In genomic region chr1:53015508-53015860, GRCh38 we compare ENCODE assay signal across 8 cellular contexts. TPM values are rescaled to one million over a fixed set of nuclear protein-coding genes. Genes with fewer than 3 reads are reported as not detected.
DNase-seq lines count a peak whose midpoint lies in the region; ATAC-seq and TF ChIP-seq lines count a peak whose summit lies in the region.

No MANE protein-coding gene starts in this region.

- ATAC-seq in HG03135 (IDR thresholded peaks at IDR 0.05; ENCODE audit: unreplicated experiment) = no peak

- H3K4me3 ChIP-seq in testis (peak overlapping the region; percentile 50 to 66), adrenal gland (peak overlapping the region in 2 of 4 donors; percentile 38 to 68)

- no peak for TF ChIP-seq CTCF in testis (IDR thresholded peaks at IDR 0.05)
- TF ChIP-seq CTCF in adrenal gland (IDR thresholded peaks at IDR 0.05) = no peak

- peaks cover 23% of the 10 kb centered on the region for H3K4me1 Mint-ChIP-seq in activated CD4-positive, alpha-beta T cell treated with anti-CD3 and anti-CD28 coated beads, Interleukin-2, amount 10 ng/mL, durations not matched to agents 7 days and 5 days
- H3K4me1 Mint-ChIP-seq in activated naive CD8-positive, alpha-beta T cell (ENCODE audit: low read depth) = peaks cover 33% of the 10 kb centered on the region

- H3K9me3 Mint-ChIP-seq in activated CD4-positive, alpha-beta T cell treated with anti-CD3 and anti-CD28 coated beads, Interleukin-2, amount 10 ng/mL, durations not matched to agents 7 days and 5 days = peaks cover 2% of the 10 kb centered on the region
- H3K9me3 Mint-ChIP-seq in activated naive CD8-positive, alpha-beta T cell (ENCODE audit: low read depth) = no peaks in the 10 kb centered on the region

- peaks cover 22% of the 10 kb centered on the region for H3K36me3 Mint-ChIP-seq in activated CD4-positive, alpha-beta T cell treated with anti-CD3 and anti-CD28 coated beads, Interleukin-2, amount 10 ng/mL, durations not matched to agents 7 days and 5 days (ENCODE audit: low read depth)
- peaks cover 12% of the 10 kb centered on the region for H3K36me3 Mint-ChIP-seq in activated naive CD8-positive, alpha-beta T cell

- peak overlapping the region; percentile 79 for H3K4me3 Mint-ChIP-seq in activated CD4-positive, alpha-beta T cell treated with anti-CD3 and anti-CD28 coated beads, Interleukin-2, amount 10 ng/mL, durations not matched to agents 7 days and 5 days
- H3K4me3 Mint-ChIP-seq in activated naive CD8-positive, alpha-beta T cell = peak overlapping the region; percentile 96

- intact Hi-C loops in testis (cut with DNase I; ENCODE audit: low total_unique reads) (no loop called here), adrenal gland (cut with DNase I) (no loop called here)

- H3K27me3 Mint-ChIP-seq in activated CD4-positive, alpha-beta T cell treated with anti-CD3 and anti-CD28 coated beads, Interleukin-2, amount 10 ng/mL, durations not matched to agents 7 days and 5 days = no peaks in the 10 kb centered on the region
- H3K27me3 Mint-ChIP-seq in activated naive CD8-positive, alpha-beta T cell = no peaks in the 10 kb centered on the region

- H3K36me3 ChIP-seq in testis (ENCODE audit: low read depth, missing control alignments) = no peaks in the 10 kb centered on the region
- no peaks in the 10 kb centered on the region for H3K36me3 ChIP-seq in adrenal gland (replicated peaks in 1 of 2)

- peak overlapping the region; percentile 78 for H3K27ac Mint-ChIP-seq in activated CD4-positive, alpha-beta T cell treated with anti-CD3 and anti-CD28 coated beads, Interleukin-2, amount 10 ng/mL, durations not matched to agents 7 days and 5 days
- H3K27ac Mint-ChIP-seq in activated naive CD8-positive, alpha-beta T cell = no peak overlapping the region

- H3K4me1 ChIP-seq in testis = peaks cover 13% of the 10 kb centered on the region
- peaks cover 5 to 17% of the 10 kb centered on the region in 2 donors for H3K4me1 ChIP-seq in adrenal gland (replicated peaks in 1 of 2)

- TF ChIP-seq POLR2A in testis (IDR thresholded peaks at IDR 0.05) = no peak
- TF ChIP-seq POLR2A in adrenal gland (IDR thresholded peaks at IDR 0.05) = no peak

- no peaks in the 10 kb centered on the region for H3K27me3 ChIP-seq in testis
- H3K27me3 ChIP-seq in adrenal gland = no peaks in the 10 kb centered on the region

- CTCF ChIA-PET in activated CD4-positive, alpha-beta T cell treated with anti-CD3 and anti-CD28 coated beads, Interleukin-2, amount 10 ng/mL, durations not matched to agents 7 days and 5 days (lab: Charles Lee) = no interaction called here

- H3K9me3 ChIP-seq in testis (no peaks in the 10 kb centered on the region), adrenal gland (replicated peaks in 1 of 3) (no peaks in the 10 kb centered on the region)

- POLR2A ChIA-PET in activated CD4-positive, alpha-beta T cell treated with anti-CD3 and anti-CD28 coated beads, Interleukin-2, amount 10 ng/mL, durations not matched to agents 7 days and 5 days (lab: Charles Lee) = no interaction called here

- no peak for DNase-seq in activated CD4-positive, alpha-beta T cell treated with anti-CD3 and anti-CD28 coated beads, Interleukin-2, amount 10 ng/mL, durations not matched to agents 7 days and 5 days
- no peak for DNase-seq in activated CD4-positive, alpha-beta T cell treated with anti-CD3 and anti-CD28 coated beads, Interleukin-2, amount 50 U/mL, for 1 hour
- peak; percentile 3 for DNase-seq in left kidney (ENCODE audit: low read depth, low spot score)
- DNase-seq in testis = no peak
- DNase-seq in adrenal gland = no peak
- DNase-seq in NCI-H82 treated with DMSO at 0.1 percent for 48 hours (lab: John Stamatoyannopoulos, UW; ENCODE audit: unreplicated experiment) = no peak

- WGBS in testis, 2 donors = 8 to 14% methylated on average over 3 of the region's 3 CpGs
- 16 to 30% (median 26%) methylated on average over 3 of the region's 3 CpGs for WGBS in adrenal gland, 4 donors

- peak overlapping the region in 1 of 2 donors; percentile 62 for H3K27ac ChIP-seq in testis
- H3K27ac ChIP-seq in adrenal gland = no peak overlapping the region

RNA-seq across cellular contexts. Expression of gene PODN, which starts 46.5 kb away (rescaled TPM):
- total RNA-seq in activated CD4-positive, alpha-beta T cell treated with anti-CD3 and anti-CD28 coated beads, Interleukin-2, amount 10 ng/mL, durations not matched to agents 7 days and 5 days = not detected
- 100 to 1,000 TPM in 1 of 2 donors, 10 to 100 TPM in 1; 87.5 to 104 TPM for total RNA-seq in testis
- 69.3 TPM for polyA plus RNA-seq in testis (ENCODE audit: insufficient read depth, low read depth, low replicate concordance)
- 10 to 100 TPM in 6 of 8 donors, 1 to 10 TPM in 2; 2.5 to 22.7 (median 16.0) TPM for total RNA-seq in adrenal gland
- polyA plus RNA-seq in adrenal gland = 10 to 100 TPM in 2 of 3 donors, 1 to 10 TPM in 1; 6.4 to 45.4 (median 22.0) TPM
